In genomic region chr9:136192289-136193126, GRCh38 we compare ENCODE assay signal across 35 cellular contexts. TPM values are rescaled to one million over a fixed set of nuclear protein-coding genes. Genes with fewer than 3 reads are reported as not detected.
DNase-seq lines count a peak whose midpoint lies in the region; ATAC-seq, FAIRE-seq and TF ChIP-seq lines count a peak whose summit lies in the region.
"Had no signal": no experiment of that assay in that cellular context is flagged by ENCODE, and none has a peak within 500 bp of the region (broad histone marks: within the 10 kb centered on the region; RNA-seq: fewer than 3 reads in every experiment).

No MANE protein-coding gene starts in this region.

- no peak for DNase-seq in stimulated activated naive CD8-positive, alpha-beta T cell treated with anti-CD3 and anti-CD28 coated beads, Interleukin-15, amount 100 ng/mL, for 72 hours
- DNase-seq in stimulated activated naive CD8-positive, alpha-beta T cell treated with anti-CD3 and anti-CD28 coated beads, Interleukin-15, Interleukin-2, amounts not matched to agents 100 U/mL and 50 U/mL, for 24 hours: no peak
- DNase-seq in NCI-H82 treated with DMSO at 0.1 percent for 48 hours (lab: John Stamatoyannopoulos, UW; ENCODE audit: unreplicated experiment): peak; percentile 65
- no peak for DNase-seq in endothelial cell of umbilical vein (ENCODE audit: low read depth, low spot score)
- no peak for DNase-seq in stimulated activated naive B cell treated with anti-CD40 and anti-IgM and Interleukin-4, amounts not matched to agents 10 μg/mL and 1 μg/mL and 100 μg/mL, for 72 hours
- no peak for DNase-seq in thyroid gland
- DNase-seq in breast epithelium (ENCODE audit: low spot score in 2 of 2): no peak
- DNase-seq in caudate nucleus (lab: John Stamatoyannopoulos, UW): no peak
- DNase-seq: ACHN; activated CD4-positive, alpha-beta T cell treated with anti-CD3 and anti-CD28 coated beads, Interleukin-2, amount 50 U/mL, for 4 hours; activated CD8-positive, alpha-beta memory T cell treated with anti-CD3 and anti-CD28 coated beads, Interleukin-2, amount 50 U/mL, for 48 hours; C1 segment of cervical spinal cord; Caco-2; DND-41; head of caudate nucleus; left colon; MG63; NCI-H1417; NCI-H446; stimulated activated CD4-positive, alpha-beta T cell treated with anti-CD3 and anti-CD28 coated beads, Interleukin-1b, Interleukin-23, amount 100 ng/mL, for 48 hours; uterus had no signal

- peak overlapping the region in 1 of 2 donors; percentile 46 for H3K27ac Mint-ChIP-seq in stimulated activated naive CD8-positive, alpha-beta T cell treated with anti-CD3 and anti-CD28 coated beads, Interleukin-15, amount 100 ng/mL, for 72 hours
- peak overlapping the region; percentile 25 for H3K27ac Mint-ChIP-seq in stimulated activated naive B cell treated with anti-CD40 and anti-IgM and Interleukin-4, amounts not matched to agents 10 μg/mL and 1 μg/mL and 100 μg/mL, for 72 hours
- H3K27ac Mint-ChIP-seq: activated naive CD4-positive, alpha-beta T cell treated with anti-CD3 and anti-CD28 coated beads, Interleukin-2, amount 50 U/mL, for 72 hours; activated T-helper 2 cell treated with anti-CD3 and anti-CD28 coated beads, Interferon-gamma antibody, Interleukin-2, Interleukin-4, amounts not matched to agents 10 μg/mL and 5 μg/mL and 100 μg/mL, durations not matched to agents 14 hours and 24 hours and 36 hours; memory B cell had no signal

- no peak overlapping the region for H3K4me2 ChIP-seq in endothelial cell of umbilical vein (ENCODE audit: insufficient read depth, low read length)

- POLR2A ChIA-PET in endothelial cell of umbilical vein (lab: Charles Lee): no interaction called here

- TF ChIP-seq POLR2A in endothelial cell of umbilical vein (IDR thresholded peaks at IDR 0.05; ENCODE audit: low read depth, low read length): no peak
- no peak for TF ChIP-seq POLR2A in thyroid gland (IDR thresholded peaks at IDR 0.05)
- no peak for TF ChIP-seq POLR2A in breast epithelium (IDR thresholded peaks at IDR 0.05)

- intact Hi-C loops in endothelial cell of umbilical vein (cut with micrococcal nuclease) (no loop called here), thyroid gland (cut with DNase I) (no loop called here), breast epithelium (cut with DNase I; ENCODE audit: low total_unique reads) (no loop called here)

- H3K4me3 ChIP-seq in endothelial cell of umbilical vein (replicated peaks in 1 of 3; ENCODE audit: insufficient read depth in 1 of 3, low read depth in 1 of 3, low read length in 3 of 3) (no peak overlapping the region), thyroid gland (replicated peaks in 1 of 3) (no peak overlapping the region), breast epithelium (no peak overlapping the region)
- H3K4me3 ChIP-seq: MG63, prostate gland, suprapubic skin, uterus had no signal

- H3K4me3 Mint-ChIP-seq in stimulated activated naive CD8-positive, alpha-beta T cell treated with anti-CD3 and anti-CD28 coated beads, Interleukin-15, amount 100 ng/mL, for 72 hours: peak overlapping the region; percentile 26 to 33
- peak overlapping the region; percentile 6 to 19 for H3K4me3 Mint-ChIP-seq in stimulated activated naive B cell treated with anti-CD40 and anti-IgM and Interleukin-4, amounts not matched to agents 10 μg/mL and 1 μg/mL and 100 μg/mL, for 72 hours
- H3K4me3 Mint-ChIP-seq: memory B cell had no signal

- TF ChIP-seq CTCF in endothelial cell of umbilical vein (IDR thresholded peaks at IDR 0.05; ENCODE audit: extremely low read depth in 1 of 2, insufficient read depth in 1 of 2, low read depth in 1 of 2, low read length in 2 of 2) (no peak), thyroid gland (IDR thresholded peaks at IDR 0.05) (no peak), breast epithelium (IDR thresholded peaks at IDR 0.05) (no peak)

- no TSS peak for BruUV-seq in endothelial cell of umbilical vein (replicated peaks; lab: Mats Ljungman, UMichigan)

- no peaks in the 10 kb centered on the region for H3K9me1 ChIP-seq in endothelial cell of umbilical vein (replicated peaks; ENCODE audit: control insufficient read depth, extremely low read depth, insufficient read depth, low read length)

- H3K4me1 ChIP-seq in endothelial cell of umbilical vein (ENCODE audit: control insufficient read depth, extremely low read depth, insufficient read depth, low read length): no peaks in the 10 kb centered on the region
- H3K4me1 ChIP-seq in thyroid gland: peaks cover 0 to 3% of the 10 kb centered on the region in 2 donors
- H3K4me1 ChIP-seq in breast epithelium: no peaks in the 10 kb centered on the region
- H3K4me1 ChIP-seq: prostate gland had no signal

- dilution Hi-C loops in endothelial cell of umbilical vein (cut with MboI; ENCODE audit: extremely low pct_ligation_motif_present, low sequenced_read_pairs): no loop called here

- H3K27me3 Mint-ChIP-seq in stimulated activated naive CD8-positive, alpha-beta T cell treated with anti-CD3 and anti-CD28 coated beads, Interleukin-15, amount 100 ng/mL, for 72 hours: peaks cover 88% of the 10 kb centered on the region
- peaks cover 59 to 75% of the 10 kb centered on the region in 2 donors for H3K27me3 Mint-ChIP-seq in stimulated activated naive B cell treated with anti-CD40 and anti-IgM and Interleukin-4, amounts not matched to agents 10 μg/mL and 1 μg/mL and 100 μg/mL, for 72 hours

- FAIRE-seq in endothelial cell of umbilical vein (lab: Jason Lieb, UNC): no peak
- FAIRE-seq: astrocyte, GM12891 had no signal

- no peaks in the 10 kb centered on the region for H4K20me1 ChIP-seq in endothelial cell of umbilical vein (replicated peaks; ENCODE audit: control insufficient read depth, extremely low read depth, insufficient read depth, low read length)

- peaks cover 52 to 72% of the 10 kb centered on the region in 2 experiments for H3K27me3 ChIP-seq in endothelial cell of umbilical vein (ENCODE audit: control insufficient read depth in 2 of 2, insufficient read depth in 2 of 2, low read length in 2 of 2)
- H3K27me3 ChIP-seq in thyroid gland: peaks cover 25% of the 10 kb centered on the region
- peaks cover 7 to 97% of the 10 kb centered on the region in 2 donors for H3K27me3 ChIP-seq in breast epithelium

- H3K4me1 Mint-ChIP-seq in stimulated activated naive CD8-positive, alpha-beta T cell treated with anti-CD3 and anti-CD28 coated beads, Interleukin-15, amount 100 ng/mL, for 72 hours: peaks cover 22% of the 10 kb centered on the region
- peaks cover 14 to 29% of the 10 kb centered on the region in 2 donors for H3K4me1 Mint-ChIP-seq in stimulated activated naive B cell treated with anti-CD40 and anti-IgM and Interleukin-4, amounts not matched to agents 10 μg/mL and 1 μg/mL and 100 μg/mL, for 72 hours

- WGBS in thyroid gland, 2 donors: 4 to 5% methylated on average over 18 to 26 of the region's 51 CpGs

- no peak overlapping the region for H3K9ac ChIP-seq in endothelial cell of umbilical vein (replicated peaks; ENCODE audit: extremely low read depth, insufficient read depth, low read length)

- H3K9me3 Mint-ChIP-seq in stimulated activated naive CD8-positive, alpha-beta T cell treated with anti-CD3 and anti-CD28 coated beads, Interleukin-15, amount 100 ng/mL, for 72 hours: no peaks in the 10 kb centered on the region
- no peaks in the 10 kb centered on the region for H3K9me3 Mint-ChIP-seq in stimulated activated naive B cell treated with anti-CD40 and anti-IgM and Interleukin-4, amounts not matched to agents 10 μg/mL and 1 μg/mL and 100 μg/mL, for 72 hours
- H3K9me3 Mint-ChIP-seq: activated naive CD4-positive, alpha-beta T cell treated with anti-CD3 and anti-CD28 coated beads, Interleukin-2, amount 50 U/mL, for 72 hours; activated T-helper 2 cell treated with anti-CD3 and anti-CD28 coated beads, Interferon-gamma antibody, Interleukin-2, Interleukin-4, amounts not matched to agents 10 μg/mL and 5 μg/mL and 100 μg/mL, durations not matched to agents 14 hours and 24 hours and 36 hours; memory B cell had no signal

- CTCF ChIA-PET in endothelial cell of umbilical vein (lab: Charles Lee): interaction anchor here (1.0 kb wide), 1 partner anchor 9 kb away, joined by 4 read pairs; no protein-coding TSS in a partner anchor

- no peaks in the 10 kb centered on the region for H3K36me3 Mint-ChIP-seq in stimulated activated naive B cell treated with anti-CD40 and anti-IgM and Interleukin-4, amounts not matched to agents 10 μg/mL and 1 μg/mL and 100 μg/mL, for 72 hours
- H3K36me3 Mint-ChIP-seq: activated naive CD4-positive, alpha-beta T cell treated with anti-CD3 and anti-CD28 coated beads, Interleukin-2, amount 50 U/mL, for 72 hours; memory B cell had no signal

- H3K79me2 ChIP-seq in endothelial cell of umbilical vein (ENCODE audit: control insufficient read depth, insufficient read depth, low read length): no peaks in the 10 kb centered on the region

- H2AFZ ChIP-seq in endothelial cell of umbilical vein (ENCODE audit: low read depth, low read length): no peak overlapping the region

- no peaks in the 10 kb centered on the region for H3K9me3 ChIP-seq in endothelial cell of umbilical vein (replicated peaks; ENCODE audit: control insufficient read depth, insufficient read depth, low read length)
- H3K9me3 ChIP-seq in thyroid gland: no peaks in the 10 kb centered on the region
- H3K9me3 ChIP-seq in breast epithelium: no peaks in the 10 kb centered on the region
- H3K9me3 ChIP-seq: Caco-2, MG63, prostate gland, suprapubic skin, uterus had no signal

- H3K36me3 ChIP-seq in endothelial cell of umbilical vein (ENCODE audit: control insufficient read depth in 2 of 2, extremely low read depth in 1 of 2, insufficient read depth in 2 of 2, low read length in 2 of 2): no peaks in the 10 kb centered on the region
- no peaks in the 10 kb centered on the region for H3K36me3 ChIP-seq in thyroid gland
- no peaks in the 10 kb centered on the region for H3K36me3 ChIP-seq in breast epithelium
- H3K36me3 ChIP-seq: MG63, prostate gland, suprapubic skin, uterus had no signal

- ATAC-seq in stimulated activated naive CD8-positive, alpha-beta T cell treated with anti-CD3 and anti-CD28 coated beads, Interleukin-15, amount 100 ng/mL, for 72 hours: peak; percentile 21
- no peak for ATAC-seq in stimulated activated naive CD8-positive, alpha-beta T cell treated with anti-CD3 and anti-CD28 coated beads, Interleukin-15, Interleukin-2, amounts not matched to agents 100 U/mL and 50 U/mL, for 24 hours
- no peak for ATAC-seq in stimulated activated naive B cell treated with anti-CD40 and anti-IgM and Interleukin-4, amounts not matched to agents 10 μg/mL and 1 μg/mL and 100 μg/mL, for 72 hours (replicated peaks)
- ATAC-seq: activated naive CD4-positive, alpha-beta T cell treated with anti-CD3 and anti-CD28 coated beads, Interleukin-2, amount 50 U/mL, for 72 hours; HCT116; left colon had no signal

- H3K27ac ChIP-seq in endothelial cell of umbilical vein (ENCODE audit: insufficient read depth, low read depth, low read length) (no peak overlapping the region), thyroid gland (no peak overlapping the region), breast epithelium (no peak overlapping the region), caudate nucleus (ENCODE audit: low read depth, low read length) (no peak overlapping the region)
- H3K27ac ChIP-seq: prostate gland, suprapubic skin, uterus, VCaP had no signal

RNA-seq across cellular contexts. Expression of gene LHX3, which starts 12.4 kb away (rescaled TPM):
- total RNA-seq in endothelial cell of umbilical vein: not detected in 2 replicates
- polyA plus RNA-seq in endothelial cell of umbilical vein: not detected in 2 replicates
- polyA plus RNA-seq in endothelial cell of umbilical vein (2011; cell fraction: cytosol; rRNA removed): not detected in 2 replicates
- not detected in 2 replicates for polyA plus RNA-seq in endothelial cell of umbilical vein (2011; cell fraction: nucleus; rRNA removed)
- not detected in 2 replicates for polyA plus RNA-seq in endothelial cell of umbilical vein (2012)
- polyA minus RNA-seq in endothelial cell of umbilical vein: not detected in 2 replicates
- polyA minus RNA-seq in endothelial cell of umbilical vein (2011; cell fraction: cytosol; rRNA and poly(A)+ RNA removed): not detected
- not detected in 2 replicates for polyA minus RNA-seq in endothelial cell of umbilical vein (2011; cell fraction: nucleus; rRNA and poly(A)+ RNA removed)
- total RNA-seq in thyroid gland: not detected
- total RNA-seq in breast epithelium: not detected
- total RNA-seq: activated T-helper 2 cell treated with anti-CD3 and anti-CD28 coated beads, Interferon-gamma antibody, Interleukin-2, Interleukin-4, amounts not matched to agents 10 μg/mL and 5 μg/mL and 100 μg/mL, durations not matched to agents 14 hours and 24 hours and 36 hours; astrocyte; dermis microvascular lymphatic vessel endothelial cell; left colon; myocyte; RPMI7951; skeletal muscle tissue; T-helper 2 cell treated with Interferon-gamma antibody and Interleukin-4, amounts not matched to agents 100 ng/mL and 5 ng/mL, for 36 hours; uterus had no signal

RNA-seq across cellular contexts. Expression of gene QSOX2, which starts 53.1 kb away (rescaled TPM):
- total RNA-seq in endothelial cell of umbilical vein (20.9 and 23.4 TPM in 2 replicates), thyroid gland (10 to 100 TPM in 3 of 4 donors, 1 to 10 TPM in 1; 8.9 to 19.1 (median 11.2) TPM), breast epithelium (1 to 10 TPM; 5.6 to 8.8 (median 6.2) TPM)
- 14.5 and 16.4 TPM in 2 replicates for polyA plus RNA-seq in endothelial cell of umbilical vein
- polyA plus RNA-seq in endothelial cell of umbilical vein (2011; cell fraction: cytosol; rRNA removed): 13.2 and 14.8 TPM in 2 replicates
- polyA plus RNA-seq in endothelial cell of umbilical vein (2011; cell fraction: nucleus; rRNA removed): 23.5 and 30.8 TPM in 2 replicates
- 20.1 and 20.3 TPM in 2 replicates for polyA plus RNA-seq in endothelial cell of umbilical vein (2012)
- polyA minus RNA-seq in endothelial cell of umbilical vein: 15.2 and 21.4 TPM in 2 replicates
- polyA minus RNA-seq in endothelial cell of umbilical vein (2011; cell fraction: cytosol; rRNA and poly(A)+ RNA removed): 17.3 TPM
- 7.2 and 7.8 TPM in 2 replicates for polyA minus RNA-seq in endothelial cell of umbilical vein (2011; cell fraction: nucleus; rRNA and poly(A)+ RNA removed)
